Comparison of ENCODE assay signal across 25 cellular contexts in genomic region chr10:110655286-110655685, GRCh38. TPM values are rescaled to one million over a fixed set of nuclear protein-coding genes. Genes with fewer than 3 reads are reported as not detected.
"Had no signal": no experiment of that assay in that cellular context is flagged by ENCODE, and none has a peak within 500 bp of the region (broad histone marks: within the 10 kb centered on the region; RNA-seq: fewer than 3 reads in every experiment).

No MANE protein-coding gene starts in this region.

- H3K4me1 ChIP-seq: ascending aorta, lower lobe of right lung, transverse colon had no signal

- H2AFZ ChIP-seq: neural progenitor cell had no signal

- H3K4me3 ChIP-seq: ascending aorta, lower lobe of right lung, neural progenitor cell, spleen, transverse colon had no signal

- H3K9ac ChIP-seq: neural progenitor cell had no signal

- H3K27ac ChIP-seq: lower lobe of right lung, neural progenitor cell, spleen, WERI-Rb-1 had no signal

- H3K4me2 ChIP-seq: neural progenitor cell had no signal

- DNase-seq: activated CD4-positive, alpha-beta T cell treated with anti-CD3 and anti-CD28 coated beads for 48 hours; activated CD4-positive, alpha-beta T cell treated with anti-CD3 and anti-CD28 coated beads, Interleukin-2, amount 50 U/mL, for 48 hours; activated CD8-positive, alpha-beta memory T cell treated with anti-CD3 and anti-CD28 coated beads for 24 hours; activated effector memory CD4-positive, alpha-beta T cell treated with anti-CD3 and anti-CD28 coated beads, Interleukin-2, amount 50 U/mL, for 16 hours; activated naive CD4-positive, alpha-beta T cell treated with anti-CD3 and anti-CD28 coated beads, Interleukin-2, amount 10 ng/mL, durations not matched to agents 7 days and 5 days; activated naive CD8-positive, alpha-beta T cell treated with anti-CD3 and anti-CD28 coated beads, Interleukin-2, amount 10 ng/mL, durations not matched to agents 7 days and 5 days; central memory CD4-positive, alpha-beta T cell; endodermal cell; kidney glomerular epithelial cell; lower lobe of right lung; mesenchymal stem cell; natural killer cell; occipital lobe; right cardiac atrium; spleen; stimulated activated naive CD4-positive, alpha-beta T cell treated with Interleukin-2 at 50 U/mL for 16 hours; T-helper 17 cell; T1000; transverse colon; WERI-Rb-1 had no signal

- ATAC-seq: activated CD4-positive, CD25-positive, alpha-beta regulatory T cell treated with anti-CD3 and anti-CD28 coated beads, Interleukin-2, amount 50 U/mL, for 24 hours; esophagus mucosa; left lobe of liver; lower lobe of right lung; natural killer cell; right cardiac atrium; T-helper 17 cell had no signal

- H3K9me3 ChIP-seq: ascending aorta, lower lobe of right lung, spleen, transverse colon had no signal

- H3K27me3 ChIP-seq: ascending aorta, neural progenitor cell had no signal

- H3K36me3 ChIP-seq: ascending aorta, lower lobe of right lung, neural progenitor cell, spleen, transverse colon, WERI-Rb-1 had no signal

RNA-seq across cellular contexts. Expression of gene RBM20, which starts 11.2 kb away (rescaled TPM):
- total RNA-seq: T-helper 17 cell had no signal
